10 cellular contexts compared by ENCODE assay signal in genomic region chr10:132257271-132257670, GRCh38. TPM values are rescaled to one million over a fixed set of nuclear protein-coding genes. Genes with fewer than 3 reads are reported as not detected.
DNase-seq lines count a peak whose midpoint lies in the region; ATAC-seq and TF ChIP-seq lines count a peak whose summit lies in the region.
"Had no signal": no experiment of that assay in that cellular context is flagged by ENCODE, and none has a peak within 500 bp of the region (broad histone marks: within the 10 kb centered on the region; RNA-seq: fewer than 3 reads in every experiment).

No MANE protein-coding gene starts in this region.

- no peaks in the 10 kb centered on the region for H3K9me3 ChIP-seq in aorta (ENCODE audit: control insufficient read depth, low read length)
- no peaks in the 10 kb centered on the region for H3K9me3 ChIP-seq in thyroid gland
- H3K9me3 ChIP-seq: neutrophil had no signal

- H3K27me3 Mint-ChIP-seq in activated CD4-positive, alpha-beta T cell treated with anti-CD3 and anti-CD28 coated beads, Interleukin-2, amount 10 ng/mL, durations not matched to agents 24 days and 14 days, result peaks cover under 1% of the 10 kb centered on the region

- intact Hi-C loops in activated CD4-positive, alpha-beta T cell treated with anti-CD3 and anti-CD28 coated beads, Interleukin-2, amount 10 ng/mL, durations not matched to agents 24 days and 14 days (cut with micrococcal nuclease), result no loop called here
- intact Hi-C loops in aorta (cut with DNase I) (no loop called here), thyroid gland (cut with DNase I) (no loop called here)

- H3K4me1 Mint-ChIP-seq in activated CD4-positive, alpha-beta T cell treated with anti-CD3 and anti-CD28 coated beads, Interleukin-2, amount 10 ng/mL, durations not matched to agents 24 days and 14 days, result no peaks in the 10 kb centered on the region

- H3K9me3 Mint-ChIP-seq in activated CD4-positive, alpha-beta T cell treated with anti-CD3 and anti-CD28 coated beads, Interleukin-2, amount 10 ng/mL, durations not matched to agents 24 days and 14 days, result no peaks in the 10 kb centered on the region

- ATAC-seq in aorta (ENCODE audit: low FRiP score), result no peak

- no peak overlapping the region for H3K4me3 Mint-ChIP-seq in activated CD4-positive, alpha-beta T cell treated with anti-CD3 and anti-CD28 coated beads, Interleukin-2, amount 10 ng/mL, durations not matched to agents 24 days and 14 days

- WGBS in aorta, 2 donors, result 83 to 85% methylated on average over 8 of the region's 8 CpGs
- 71 to 80% methylated on average over 8 of the region's 8 CpGs for WGBS in thyroid gland, 2 donors

- H3K4me3 ChIP-seq in fibroblast of the aortic adventitia (ENCODE audit: low read depth, low read length) (no peak overlapping the region), aorta (ENCODE audit: low read length in 2 of 2) (no peak overlapping the region), thyroid gland (replicated peaks in 1 of 3) (no peak overlapping the region)

- H3K27me3 ChIP-seq in aorta (ENCODE audit: control insufficient read depth in 1 of 2, insufficient read depth in 2 of 2, low read length in 1 of 2) (no peaks in the 10 kb centered on the region), thyroid gland (no peaks in the 10 kb centered on the region)
- H3K27me3 ChIP-seq: neutrophil had no signal

- H3K36me3 ChIP-seq in aorta (ENCODE audit: control insufficient read depth in 1 of 2, insufficient read depth in 2 of 2, low read length in 1 of 2), result no peaks in the 10 kb centered on the region
- no peaks in the 10 kb centered on the region for H3K36me3 ChIP-seq in thyroid gland
- H3K36me3 ChIP-seq: neutrophil had no signal

- TF ChIP-seq CTCF in fibroblast of the aortic adventitia (IDR thresholded peaks at IDR 0.05; ENCODE audit: insufficient read depth, low read length) (no peak), thyroid gland (IDR thresholded peaks at IDR 0.05) (no peak)

- no peak overlapping the region for H3K27ac Mint-ChIP-seq in activated CD4-positive, alpha-beta T cell treated with anti-CD3 and anti-CD28 coated beads, Interleukin-2, amount 10 ng/mL, durations not matched to agents 24 days and 14 days

- no peak overlapping the region for H3K27ac ChIP-seq in aorta (ENCODE audit: low read depth in 1 of 2, low read length in 2 of 2)
- no peak overlapping the region for H3K27ac ChIP-seq in thyroid gland
- H3K27ac ChIP-seq: neutrophil, VCaP had no signal

- DNase-seq in activated CD4-positive, alpha-beta T cell treated with anti-CD3 and anti-CD28 coated beads for 24 hours (ENCODE audit: low read depth in 2 of 2), result peak; percentile 3 to 22
- no peak for DNase-seq in activated CD4-positive, alpha-beta T cell treated with anti-CD3 and anti-CD28 coated beads, Interleukin-2, amount 10 ng/mL, durations not matched to agents 24 days and 14 days
- peak; percentile 29 to 37 for DNase-seq in activated CD4-positive, alpha-beta T cell treated with anti-CD3 and anti-CD28 coated beads, Interleukin-2, amount 50 U/mL, for 48 hours
- peak; percentile 11 for DNase-seq in fibroblast of the aortic adventitia (ENCODE audit: low read depth)
- DNase-seq in stimulated activated CD8-positive, alpha-beta memory T cell treated with anti-CD3 and anti-CD28 coated beads, Interleukin-7, amount 100 ng/mL, for 48 hours (ENCODE audit: extremely low read depth in 1 of 2, low read depth in 1 of 2), result peak; percentile 19 to 57
- no peak for DNase-seq in aorta
- DNase-seq in GM19238 (ENCODE audit: insufficient read length, low spot score), result no peak
- no peak for DNase-seq in thyroid gland

- no peaks in the 10 kb centered on the region for H3K4me1 ChIP-seq in aorta (ENCODE audit: control insufficient read depth in 1 of 2, insufficient read depth in 2 of 2, low read length in 2 of 2)
- no peaks in the 10 kb centered on the region for H3K4me1 ChIP-seq in thyroid gland

- H3K36me3 Mint-ChIP-seq in activated CD4-positive, alpha-beta T cell treated with anti-CD3 and anti-CD28 coated beads, Interleukin-2, amount 10 ng/mL, durations not matched to agents 24 days and 14 days (ENCODE audit: low read depth), result no peaks in the 10 kb centered on the region

- TF ChIP-seq POLR2A in thyroid gland (IDR thresholded peaks at IDR 0.05), result no peak

RNA-seq across cellular contexts. Expression of gene STK32C, which starts 50.5 kb away (rescaled TPM):
- total RNA-seq in activated CD4-positive, alpha-beta T cell treated with anti-CD3 and anti-CD28 coated beads, Interleukin-2, amount 10 ng/mL, durations not matched to agents 24 days and 14 days, result 15.2 and 18.4 TPM in 2 replicates
- total RNA-seq in fibroblast of the aortic adventitia (ENCODE audit: low replicate concordance) (6.7 and 8.4 TPM in 2 replicates), aorta (10 to 100 TPM in 1 of 2 donors, 1 to 10 TPM in 1; 7.1 to 12.2 TPM), thyroid gland (1 to 10 TPM; 3.3 to 5.7 (median 3.5) TPM)
- polyA plus RNA-seq in aorta, result 10 to 100 TPM in 1 of 2 donors, 1 to 10 TPM in 1; 4.9 to 12.4 TPM

Comparison
In these comparisons a context has a peak if more than half of its experiments do, and no peak if none do; other contexts are left out.
1. DNase-seq: peak in activated CD4-positive, alpha-beta T cell treated with anti-CD3 and anti-CD28 coated beads for 24 hours (2 of 2), activated CD4-positive, alpha-beta T cell treated with anti-CD3 and anti-CD28 coated beads, Interleukin-2, amount 50 U/mL, for 48 hours (2 of 2), fibroblast of the aortic adventitia (single experiment) and stimulated activated CD8-positive, alpha-beta memory T cell treated with anti-CD3 and anti-CD28 coated beads, Interleukin-7, amount 100 ng/mL, for 48 hours (2 of 2); none in activated CD4-positive, alpha-beta T cell treated with anti-CD3 and anti-CD28 coated beads, Interleukin-2, amount 10 ng/mL, durations not matched to agents 24 days and 14 days (single experiment), aorta (0 of 2), GM19238 (single experiment) and thyroid gland (0 of 2).